ENCODE assay signal across 23 cellular contexts in the genomic region with DNA sequence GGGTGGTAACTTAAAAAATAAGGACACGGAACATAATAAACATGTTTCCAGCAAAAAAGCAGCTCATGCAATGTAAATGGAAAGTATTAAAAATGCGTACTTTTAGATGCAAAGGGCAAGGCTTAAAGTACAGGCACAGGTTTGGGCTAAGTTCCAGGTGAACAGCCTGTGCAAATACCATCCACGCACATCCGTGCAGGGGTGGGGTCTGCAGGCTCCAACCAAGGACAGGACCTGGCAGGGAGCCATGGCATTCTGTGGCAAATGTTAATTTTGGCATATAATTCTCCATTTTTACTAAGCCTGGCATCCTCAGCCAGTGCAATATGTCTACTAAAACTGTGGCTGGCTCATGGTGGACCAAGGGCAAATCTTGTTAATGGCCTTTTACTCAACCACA.
DNase-seq lines count a peak whose midpoint lies in the region; ATAC-seq lines count a peak whose summit lies in the region.
"Had no signal": no experiment of that assay in that cellular context is flagged by ENCODE, and none has a peak within 500 bp of the region (broad histone marks: within the 10 kb centered on the region; RNA-seq: fewer than 3 reads in every experiment).

No MANE protein-coding gene starts in this region.

- no peak for DNase-seq in activated naive CD8-positive, alpha-beta T cell treated with anti-CD3 and anti-CD28 coated beads, Interleukin-2, amount 50 U/mL, for 24 hours
- DNase-seq in activated naive CD8-positive, alpha-beta T cell treated with anti-CD3 and anti-CD28 coated beads for 36 hours, result no peak
- DNase-seq in NCI-H446 (lab: John Stamatoyannopoulos, UW) (peak; percentile 95 to 100), DMS79 (lab: John Stamatoyannopoulos, UW) (no peak)
- DNase-seq: AML-193; CD4-positive, alpha-beta T cell; DMS79 treated with DMSO at 0.1 percent for 48 hours; Karpas-422; NCI-H1092; NCI-H1417 treated with DMSO at 0.1 percent for 48 hours; NCI-H1930; NCI-H226; NCI-H524; NCI-H774; Right ventricle myocardium superior; RPMI8226 had no signal

- no peaks in the 10 kb centered on the region for H3K36me3 Mint-ChIP-seq in activated naive CD8-positive, alpha-beta T cell treated with anti-CD3 and anti-CD28 coated beads, Interleukin-2, amount 50 U/mL, for 24 hours (ENCODE audit: low read depth)
- no peaks in the 10 kb centered on the region for H3K36me3 Mint-ChIP-seq in activated naive CD8-positive, alpha-beta T cell treated with anti-CD3 and anti-CD28 coated beads for 36 hours

- H3K9me3 Mint-ChIP-seq in activated naive CD8-positive, alpha-beta T cell treated with anti-CD3 and anti-CD28 coated beads, Interleukin-2, amount 50 U/mL, for 24 hours, result no peaks in the 10 kb centered on the region
- no peaks in the 10 kb centered on the region for H3K9me3 Mint-ChIP-seq in activated naive CD8-positive, alpha-beta T cell treated with anti-CD3 and anti-CD28 coated beads for 36 hours
- H3K9me3 Mint-ChIP-seq: CD4-positive, alpha-beta T cell had no signal

- H3K27me3 Mint-ChIP-seq in activated naive CD8-positive, alpha-beta T cell treated with anti-CD3 and anti-CD28 coated beads, Interleukin-2, amount 50 U/mL, for 24 hours, result no peaks in the 10 kb centered on the region
- no peaks in the 10 kb centered on the region for H3K27me3 Mint-ChIP-seq in activated naive CD8-positive, alpha-beta T cell treated with anti-CD3 and anti-CD28 coated beads for 36 hours

- H3K27ac ChIP-seq in cingulate gyrus (ENCODE audit: low read depth, low read length), result peak overlapping the region; percentile 57
- H3K27ac ChIP-seq: BLaER1 treated with 17β-estradiol and CSF1 and Interleukin-3, amounts not matched to agents 10 nM and 100 nM; SJSA1 had no signal

- no peak overlapping the region for H3K4me3 Mint-ChIP-seq in activated naive CD8-positive, alpha-beta T cell treated with anti-CD3 and anti-CD28 coated beads, Interleukin-2, amount 50 U/mL, for 24 hours
- H3K4me3 Mint-ChIP-seq in activated naive CD8-positive, alpha-beta T cell treated with anti-CD3 and anti-CD28 coated beads for 36 hours, result no peak overlapping the region
- H3K4me3 Mint-ChIP-seq: CD4-positive, alpha-beta T cell had no signal

- H3K4me1 Mint-ChIP-seq in activated naive CD8-positive, alpha-beta T cell treated with anti-CD3 and anti-CD28 coated beads, Interleukin-2, amount 50 U/mL, for 24 hours, result no peaks in the 10 kb centered on the region
- H3K4me1 Mint-ChIP-seq in activated naive CD8-positive, alpha-beta T cell treated with anti-CD3 and anti-CD28 coated beads for 36 hours, result no peaks in the 10 kb centered on the region

- ATAC-seq in activated naive CD8-positive, alpha-beta T cell treated with anti-CD3 and anti-CD28 coated beads, Interleukin-2, amount 50 U/mL, for 24 hours, result peak; percentile 11
- ATAC-seq in HG03439 (IDR thresholded peaks at IDR 0.05; ENCODE audit: unreplicated experiment), result no peak
- no peak for ATAC-seq in HG03354 (IDR thresholded peaks at IDR 0.05; ENCODE audit: poor library complexity, severe bottlenecking, unreplicated experiment)
- ATAC-seq: HCT116, HepG2 had no signal

- no peak overlapping the region for H3K27ac Mint-ChIP-seq in activated naive CD8-positive, alpha-beta T cell treated with anti-CD3 and anti-CD28 coated beads, Interleukin-2, amount 50 U/mL, for 24 hours
- no peak overlapping the region for H3K27ac Mint-ChIP-seq in activated naive CD8-positive, alpha-beta T cell treated with anti-CD3 and anti-CD28 coated beads for 36 hours
- H3K27ac Mint-ChIP-seq: CD4-positive, alpha-beta T cell had no signal

Comparison
In these comparisons a context has a peak if more than half of its experiments do, and no peak if none do; other contexts are left out.
1. DNase-seq: peak in NCI-H446 (2 of 2); none in activated naive CD8-positive, alpha-beta T cell treated with anti-CD3 and anti-CD28 coated beads, Interleukin-2, amount 50 U/mL, for 24 hours (single experiment), activated naive CD8-positive, alpha-beta T cell treated with anti-CD3 and anti-CD28 coated beads for 36 hours (single experiment) and DMS79 (single experiment).